ENCODE assay signal across 33 cellular contexts in the genomic region with DNA sequence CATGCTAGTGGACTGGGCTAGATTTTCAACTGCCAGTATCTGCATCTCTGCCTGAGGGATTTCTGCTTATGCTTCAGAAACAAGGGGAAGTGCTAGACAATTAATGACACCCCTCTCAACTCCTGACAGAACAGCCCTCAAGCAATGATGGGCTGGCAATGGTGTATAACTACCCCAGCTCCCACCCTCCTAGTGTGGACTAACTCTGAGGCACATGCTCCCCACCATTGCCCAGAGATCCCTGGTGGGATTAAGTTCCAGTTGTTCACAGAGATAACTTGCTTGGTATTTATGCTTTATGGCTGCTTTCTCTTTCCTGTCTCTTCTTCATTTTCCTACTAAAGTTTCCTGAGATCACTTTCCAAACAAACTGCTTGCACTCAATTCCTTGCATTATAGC.
A peak's percentile ranks its signal among the peaks of the same experiment; 100 is the strongest.
DNase-seq lines count a peak whose midpoint lies in the region; ATAC-seq and TF ChIP-seq lines count a peak whose summit lies in the region.
"Had no signal": no experiment of that assay in that cellular context is flagged by ENCODE, and none has a peak within 500 bp of the region (broad histone marks: within the 10 kb centered on the region; RNA-seq: fewer than 3 reads in every experiment).

No MANE protein-coding gene starts in this region.

- H3K79me2 ChIP-seq in hepatocyte = no peaks in the 10 kb centered on the region

- H3K36me3 ChIP-seq in HEK293 (ENCODE audit: control insufficient read depth in 2 of 2, insufficient read depth in 1 of 2, low read length in 2 of 2) (no peaks in the 10 kb centered on the region), hepatocyte (replicated peaks; ENCODE audit: insufficient read depth, low read depth) (no peaks in the 10 kb centered on the region)
- H3K36me3 ChIP-seq: BE2C; BLaER1; BLaER1 treated with 17β-estradiol and CSF1 and Interleukin-3, amounts not matched to agents 10 nM and 100 nM had no signal

- ATAC-seq in stimulated activated naive CD8-positive, alpha-beta T cell treated with anti-CD3 and anti-CD28 coated beads, Interleukin-15, amount 100 ng/mL, for 72 hours = no peak
- no peak for ATAC-seq in omental fat pad (ENCODE audit: low FRiP score)
- ATAC-seq: A549; CD8-positive, alpha-beta T cell had no signal

- no peak overlapping the region for H3K4me2 ChIP-seq in hepatocyte
- H3K4me2 ChIP-seq: A549; BLaER1; BLaER1 treated with 17β-estradiol and CSF1 and Interleukin-3, amounts not matched to agents 10 nM and 100 nM had no signal

- CTCF ChIA-PET in HEK293 (lab: Yijun Ruan, JAX) = interaction anchor here (0.9 kb wide), 1 partner anchor 741 kb away, joined by 3 read pairs; no protein-coding TSS in a partner anchor

- no peak overlapping the region for H2AFZ ChIP-seq in hepatocyte

- no peaks in the 10 kb centered on the region for H3K9me3 ChIP-seq in HEK293 (ENCODE audit: control insufficient read depth, insufficient read depth, low read depth, low read length)
- no peaks in the 10 kb centered on the region for H3K9me3 ChIP-seq in hepatocyte (ENCODE audit: low read depth)
- H3K9me3 ChIP-seq: A549, BE2C, Caco-2 had no signal

- H3K27me3 ChIP-seq in hepatocyte = no peaks in the 10 kb centered on the region
- H3K27me3 ChIP-seq: BE2C; BLaER1; BLaER1 treated with 17β-estradiol and CSF1 and Interleukin-3, amounts not matched to agents 10 nM and 100 nM had no signal

- H3K27ac ChIP-seq in HEK293 (ENCODE audit: extremely low read depth, low read depth, low read length) (no peak overlapping the region), hepatocyte (peak overlapping the region; percentile 37)
- H3K27ac ChIP-seq: 22Rv1; A549; BLaER1; BLaER1 treated with 17β-estradiol and CSF1 and Interleukin-3, amounts not matched to agents 10 nM and 100 nM; C4-2B had no signal

- H3K9me3 Mint-ChIP-seq in stimulated activated naive CD8-positive, alpha-beta T cell treated with anti-CD3 and anti-CD28 coated beads, Interleukin-15, amount 100 ng/mL, for 72 hours = peaks cover 0 to 7% of the 10 kb centered on the region in 2 donors
- H3K9me3 Mint-ChIP-seq: CD4-positive, alpha-beta T cell; CD8-positive, alpha-beta memory T cell; CD8-positive, alpha-beta T cell had no signal

- no peak for DNase-seq in hepatocyte (ENCODE audit: low spot score)
- DNase-seq in islet precursor cell = peak; percentile 24
- DNase-seq in NOMO-1 treated with DMSO at 0.1 percent for 48 hours (lab: John Stamatoyannopoulos, UW; ENCODE audit: unreplicated experiment) = no peak
- no peak for DNase-seq in stimulated activated naive CD8-positive, alpha-beta T cell treated with anti-CD3 and anti-CD28 coated beads, Interleukin-15, amount 100 ng/mL, for 72 hours
- no peak for DNase-seq in omental fat pad (ENCODE audit: low spot score)
- DNase-seq: 8988T; ACHN; AML-193; BE2C; C1 segment of cervical spinal cord; Caco-2; Calu3; CD4-positive, alpha-beta memory T cell; CD4-positive, alpha-beta T cell; CD4-positive, CD25-positive, alpha-beta regulatory T cell; CD8-positive, alpha-beta memory T cell; CD8-positive, alpha-beta T cell; COR-L47; DMS 273 treated with DMSO at 0.1 percent for 48 hours; DMS153; DMS53; DMS79; DMS79 treated with DMSO at 0.1 percent for 48 hours; DND-41; EL had no signal

- H3K4me1 Mint-ChIP-seq in stimulated activated naive CD8-positive, alpha-beta T cell treated with anti-CD3 and anti-CD28 coated beads, Interleukin-15, amount 100 ng/mL, for 72 hours = no peaks in the 10 kb centered on the region
- H3K4me1 Mint-ChIP-seq: B cell; CD14-positive monocyte; CD4-positive, alpha-beta memory T cell; CD4-positive, CD25-positive, alpha-beta regulatory T cell; CD8-positive, alpha-beta memory T cell had no signal

- H3K4me1 ChIP-seq in HEK293 (ENCODE audit: control insufficient read depth, insufficient read depth, low read length) = no peaks in the 10 kb centered on the region
- H3K4me1 ChIP-seq in hepatocyte (ENCODE audit: insufficient read depth) = no peaks in the 10 kb centered on the region
- H3K4me1 ChIP-seq: BE2C; BLaER1; BLaER1 treated with 17β-estradiol and CSF1 and Interleukin-3, amounts not matched to agents 10 nM and 100 nM had no signal

- H3K4me3 ChIP-seq in HEK293 (ENCODE audit: low read depth, low read length) (no peak overlapping the region), hepatocyte (no peak overlapping the region)
- H3K4me3 ChIP-seq: A549; BLaER1; BLaER1 treated with 17β-estradiol and CSF1 and Interleukin-3, amounts not matched to agents 10 nM and 100 nM had no signal

- H3K9me2 ChIP-seq in hepatocyte (replicated peaks; ENCODE audit: insufficient read depth) = no peaks in the 10 kb centered on the region

- no peak overlapping the region for H3K27ac Mint-ChIP-seq in stimulated activated naive CD8-positive, alpha-beta T cell treated with anti-CD3 and anti-CD28 coated beads, Interleukin-15, amount 100 ng/mL, for 72 hours
- H3K27ac Mint-ChIP-seq: B cell; CD14-positive monocyte; CD4-positive, alpha-beta memory T cell; CD4-positive, alpha-beta T cell; CD4-positive, CD25-positive, alpha-beta regulatory T cell; CD8-positive, alpha-beta memory T cell; CD8-positive, alpha-beta T cell had no signal

- no peak for TF ChIP-seq CTCF in HEK293 (tag by site-specific recombination; IDR thresholded peaks at IDR 0.05)
- TF ChIP-seq CTCF in hepatocyte (IDR thresholded peaks at IDR 0.05; ENCODE audit: poor library complexity) = no peak
- TF ChIP-seq CTCF in omental fat pad (IDR thresholded peaks at IDR 0.05) = no peak

- POLR2A ChIA-PET in HEK293 (lab: Yijun Ruan, JAX) = no interaction called here

- peaks cover 8% of the 10 kb centered on the region for H3K27me3 Mint-ChIP-seq in stimulated activated naive CD8-positive, alpha-beta T cell treated with anti-CD3 and anti-CD28 coated beads, Interleukin-15, amount 100 ng/mL, for 72 hours
- H3K27me3 Mint-ChIP-seq: CD4-positive, CD25-positive, alpha-beta regulatory T cell had no signal

- no peaks in the 10 kb centered on the region for H4K20me1 ChIP-seq in hepatocyte (ENCODE audit: insufficient read depth, poor library complexity, severe bottlenecking)
- H4K20me1 ChIP-seq: BLaER1; BLaER1 treated with 17β-estradiol and CSF1 and Interleukin-3, amounts not matched to agents 10 nM and 100 nM had no signal

- no peak overlapping the region for H3K4me3 Mint-ChIP-seq in stimulated activated naive CD8-positive, alpha-beta T cell treated with anti-CD3 and anti-CD28 coated beads, Interleukin-15, amount 100 ng/mL, for 72 hours
- H3K4me3 Mint-ChIP-seq: B cell; CD14-positive monocyte; CD4-positive, alpha-beta memory T cell; CD4-positive, alpha-beta T cell; CD4-positive, CD25-positive, alpha-beta regulatory T cell; CD8-positive, alpha-beta memory T cell; CD8-positive, alpha-beta T cell had no signal

TF ChIP-seq in HEK293, 187 proteins besides CTCF, POLR2A, EP300 and RAD21:
- no peak for TF ChIP-seq ZNF704 (tag by site-specific recombination; IDR thresholded peaks at IDR 0.05)
- TF ChIP-seq ZNF37A (tag by site-specific recombination; IDR thresholded peaks at IDR 0.05) = peak; percentile 94
